ENCODE assay signal across 16 cellular contexts in genomic region chr5:15261279-15261668, GRCh38.
"Had no signal": no experiment of that assay in that cellular context is flagged by ENCODE, and none has a peak within 500 bp of the region (broad histone marks: within the 10 kb centered on the region; RNA-seq: fewer than 3 reads in every experiment).

No MANE protein-coding gene starts in this region.

- H3K4me1 ChIP-seq: body of pancreas, foreskin keratinocyte had no signal

- H3K36me3 ChIP-seq: tibial nerve, vagina had no signal

- DNase-seq: activated CD4-positive, alpha-beta T cell treated with anti-CD3 and anti-CD28 coated beads, Interleukin-2, amount 50 U/mL, for 4 hours; activated CD4-positive, CD25-positive, alpha-beta regulatory T cell treated with anti-CD3 and anti-CD28 coated beads, Interleukin-2, amount 50 U/mL, for 72 hours; activated naive CD4-positive, alpha-beta T cell treated with anti-CD3 and anti-CD28 coated beads, Interleukin-2, amount 10 ng/mL, durations not matched to agents 7 days and 5 days; activated T-cell treated with anti-CD3 and anti-CD28 coated beads, Interleukin-2, amount 50 U/mL, for 1 hour; body of pancreas; cortex of kidney; effector CD8-positive, alpha-beta T cell; foreskin keratinocyte; SK-N-SH; T-helper 1 cell; T1000 had no signal

- H3K27me3 Mint-ChIP-seq: activated naive CD4-positive, alpha-beta T cell treated with anti-CD3 and anti-CD28 coated beads, Interleukin-2, amount 10 ng/mL, durations not matched to agents 7 days and 5 days; central memory CD8-positive, alpha-beta T cell; memory B cell had no signal

- H3K9me3 Mint-ChIP-seq: stimulated activated effector memory CD8-positive, alpha-beta T cell treated with anti-CD3 and anti-CD28 coated beads, Interleukin-12 subunit alpha, Interleukin-12 subunit beta, amount 100 ng/mL, for 72 hours had no signal

- H3K4me1 Mint-ChIP-seq: activated naive CD4-positive, alpha-beta T cell treated with anti-CD3 and anti-CD28 coated beads, Interleukin-2, amount 10 ng/mL, durations not matched to agents 7 days and 5 days; central memory CD8-positive, alpha-beta T cell; memory B cell; stimulated activated effector memory CD8-positive, alpha-beta T cell treated with anti-CD3 and anti-CD28 coated beads, Interleukin-12 subunit alpha, Interleukin-12 subunit beta, amount 100 ng/mL, for 72 hours had no signal

- H3K27ac Mint-ChIP-seq: activated naive CD4-positive, alpha-beta T cell treated with anti-CD3 and anti-CD28 coated beads, Interleukin-2, amount 10 ng/mL, durations not matched to agents 7 days and 5 days; memory B cell; stimulated activated effector memory CD8-positive, alpha-beta T cell treated with anti-CD3 and anti-CD28 coated beads, Interleukin-12 subunit alpha, Interleukin-12 subunit beta, amount 100 ng/mL, for 72 hours had no signal

- H3K36me3 Mint-ChIP-seq: activated naive CD4-positive, alpha-beta T cell treated with anti-CD3 and anti-CD28 coated beads, Interleukin-2, amount 10 ng/mL, durations not matched to agents 7 days and 5 days; memory B cell; stimulated activated effector memory CD8-positive, alpha-beta T cell treated with anti-CD3 and anti-CD28 coated beads, Interleukin-12 subunit alpha, Interleukin-12 subunit beta, amount 100 ng/mL, for 72 hours had no signal

- H3K4me3 Mint-ChIP-seq: activated naive CD4-positive, alpha-beta T cell treated with anti-CD3 and anti-CD28 coated beads, Interleukin-2, amount 10 ng/mL, durations not matched to agents 7 days and 5 days; central memory CD8-positive, alpha-beta T cell; memory B cell; stimulated activated effector memory CD8-positive, alpha-beta T cell treated with anti-CD3 and anti-CD28 coated beads, Interleukin-12 subunit alpha, Interleukin-12 subunit beta, amount 100 ng/mL, for 72 hours had no signal

- H3K27me3 ChIP-seq: body of pancreas, foreskin keratinocyte, tibial nerve, vagina had no signal

- H3K4me3 ChIP-seq: body of pancreas had no signal

- H3K9me3 ChIP-seq: body of pancreas, SK-N-SH, tibial nerve, vagina had no signal

- ATAC-seq: body of pancreas; foreskin keratinocyte; stimulated activated effector memory CD8-positive, alpha-beta T cell treated with anti-CD3 and anti-CD28 coated beads, Interleukin-12 subunit alpha, Interleukin-12 subunit beta, amount 100 ng/mL, for 72 hours had no signal

- H3K27ac ChIP-seq: body of pancreas, foreskin keratinocyte, tibial nerve, vagina had no signal
